ENCODE assay signal across 8 cellular contexts in genomic region chr16:55035037-55035436, GRCh38.
DNase-seq lines count a peak whose midpoint lies in the region; ATAC-seq and TF ChIP-seq lines count a peak whose summit lies in the region.

No MANE protein-coding gene starts in this region.

- H3K9me3 Mint-ChIP-seq in CD14-positive monocyte (peaks cover 0 to 2% (median 0%) of the 10 kb centered on the region in 7 donors), GM23338 (no peaks in the 10 kb centered on the region), T-cell (no peaks in the 10 kb centered on the region)

- H3K27ac Mint-ChIP-seq in CD14-positive monocyte: no peak overlapping the region
- H3K27ac Mint-ChIP-seq in GM23338: no peak overlapping the region
- H3K27ac Mint-ChIP-seq in T-cell: no peak overlapping the region

- H4K20me1 ChIP-seq in GM23338 (replicated peaks; ENCODE audit: insufficient read depth): no peaks in the 10 kb centered on the region

- H3K36me3 ChIP-seq in GM23338 (ENCODE audit: insufficient read depth) (no peaks in the 10 kb centered on the region), left ventricle myocardium inferior (no peaks in the 10 kb centered on the region)

- H3K79me2 ChIP-seq in GM23338 (replicated peaks; ENCODE audit: insufficient read depth): no peaks in the 10 kb centered on the region

- H3K4me2 ChIP-seq in GM23338: no peak overlapping the region

- peaks cover 1% of the 10 kb centered on the region for H3K9me3 ChIP-seq in left ventricle myocardium inferior (replicated peaks)

- peak; percentile 91 for ATAC-seq in GM23338
- ATAC-seq in HG02610 (IDR thresholded peaks at IDR 0.05; ENCODE audit: unreplicated experiment): no peak
- no peak for ATAC-seq in T-cell (replicated peaks in 1 of 4)
- ATAC-seq in HG02885 (IDR thresholded peaks at IDR 0.05; ENCODE audit: poor library complexity, unreplicated experiment): no peak

- DNase-seq in CD14-positive monocyte (ENCODE audit: low spot score) (no peak), GM23338 (ENCODE audit: low spot score) (peak; percentile 90), SK-MEL-5 (ENCODE audit: low read depth, low spot score) (peak; percentile 55), left ventricle myocardium inferior (no peak), T-cell (no peak), GDM1 (lab: John Stamatoyannopoulos, UW) (no peak)

- no peak overlapping the region for H3K4me3 Mint-ChIP-seq in CD14-positive monocyte
- H3K4me3 Mint-ChIP-seq in GM23338: no peak overlapping the region
- no peak overlapping the region for H3K4me3 Mint-ChIP-seq in T-cell

- no peaks in the 10 kb centered on the region for H3F3A ChIP-seq in GM23338 (replicated peaks; ENCODE audit: low read depth)

- H3K4me1 ChIP-seq in GM23338 (ENCODE audit: insufficient read depth) (no peaks in the 10 kb centered on the region), left ventricle myocardium inferior (no peaks in the 10 kb centered on the region)

- H3K36me3 Mint-ChIP-seq in CD14-positive monocyte: no peaks in the 10 kb centered on the region
- no peaks in the 10 kb centered on the region for H3K36me3 Mint-ChIP-seq in GM23338 (ENCODE audit: low read depth)
- H3K36me3 Mint-ChIP-seq in T-cell: no peaks in the 10 kb centered on the region

- no peaks in the 10 kb centered on the region for H3K27me3 ChIP-seq in GM23338 (ENCODE audit: insufficient read depth)
- peaks cover 27% of the 10 kb centered on the region for H3K27me3 ChIP-seq in left ventricle myocardium inferior (ENCODE audit: low read depth)

- H3K27ac ChIP-seq in GM23338 (ENCODE audit: low read depth) (no peak overlapping the region), left ventricle myocardium inferior (replicated peaks) (no peak overlapping the region)

- peaks cover 0 to 8% (median 2%) of the 10 kb centered on the region in 3 donors for H3K27me3 Mint-ChIP-seq in CD14-positive monocyte (ENCODE audit: low read depth in 3 of 3)
- H3K27me3 Mint-ChIP-seq in GM23338 (ENCODE audit: insufficient read depth, low read depth, poor library complexity): peaks cover 4% of the 10 kb centered on the region
- peaks cover 5 to 10% of the 10 kb centered on the region in 2 donors for H3K27me3 Mint-ChIP-seq in T-cell

- no peaks in the 10 kb centered on the region for H3K4me1 Mint-ChIP-seq in CD14-positive monocyte
- H3K4me1 Mint-ChIP-seq in GM23338: no peaks in the 10 kb centered on the region
- H3K4me1 Mint-ChIP-seq in T-cell: no peaks in the 10 kb centered on the region

- no peak overlapping the region for H3K4me3 ChIP-seq in GM23338
- H3K4me3 ChIP-seq in left ventricle myocardium inferior: no peak overlapping the region

- in situ Hi-C loops in SK-MEL-5 (cut with HindIII; ENCODE audit: low pct_unique_long_range_greater_than_20kb, low sequenced_read_pairs): no loop called here

- intact Hi-C loops in CD14-positive monocyte (cut with micrococcal nuclease) (no loop called here), left ventricle myocardium inferior (cut with micrococcal nuclease) (no loop called here)

- H2AFZ ChIP-seq in GM23338: peak overlapping the region; percentile 4; the same call in 1 of the 2 replicates

- POLR2A ChIA-PET in T-cell (lab: Charles Lee): no interaction called here

- CTCF ChIA-PET in T-cell (lab: Charles Lee): no interaction called here

- TF ChIP-seq CTCF in CD14-positive monocyte (IDR thresholded peaks at IDR 0.05): peak; percentile 27
- TF ChIP-seq CTCF in GM23338 (conservative IDR thresholded peaks at IDR 0.05; ENCODE audit: low read depth in 2 of 2): peak; percentile 77 to 79
- peak; percentile 53 for TF ChIP-seq CTCF in left ventricle myocardium inferior (IDR thresholded peaks at IDR 0.05; ENCODE audit: borderline replicate concordance)

- no peaks in the 10 kb centered on the region for H3K9me2 ChIP-seq in GM23338 (ENCODE audit: insufficient read depth)

TF ChIP-seq in GM23338, 12 proteins besides CTCF, POLR2A, EP300 and RAD21 (continues in another document):
- no peak for TF ChIP-seq EZH2phosphoT487 (IDR thresholded peaks at IDR 0.05; ENCODE audit: unreplicated experiment)
- TF ChIP-seq REST (IDR thresholded peaks at IDR 0.05; ENCODE audit: unreplicated experiment): no peak
- TF ChIP-seq ZNF114 (CRISPR knock-in tag; IDR thresholded peaks at IDR 0.05): no peak
- TF ChIP-seq ZNF462 (CRISPR knock-in tag; IDR thresholded peaks at IDR 0.05): no peak
- no peak for TF ChIP-seq ZNF331 (CRISPR knock-in tag; IDR thresholded peaks at IDR 0.05; ENCODE audit: low read depth)
- no peak for TF ChIP-seq NANOG (IDR thresholded peaks at IDR 0.05; ENCODE audit: borderline replicate concordance)
- TF ChIP-seq STAT1 (IDR thresholded peaks at IDR 0.05; ENCODE audit: unreplicated experiment): no peak

Comparison
In these comparisons a context has a peak if more than half of its experiments do, and no peak if none do; other contexts are left out.
1. DNase-seq: peak in GM23338 (single experiment) and SK-MEL-5 (single experiment); none in CD14-positive monocyte (single experiment), left ventricle myocardium inferior (single experiment), T-cell (0 of 34) and GDM1 (single experiment).
2. CTCF ChIP-seq: peak in every context shown above with its lines; median percentile 78 in GM23338; 53 in left ventricle myocardium inferior; 27 in CD14-positive monocyte.